ENCODE assay signal across 10 cellular contexts in genomic region chr12:104699489-104700194, GRCh38.
DNase-seq lines count a peak whose midpoint lies in the region; ATAC-seq and TF ChIP-seq lines count a peak whose summit lies in the region.
"Had no signal": no experiment of that assay in that cellular context is flagged by ENCODE, and none has a peak within 500 bp of the region (broad histone marks: within the 10 kb centered on the region; RNA-seq: fewer than 3 reads in every experiment).

No MANE protein-coding gene starts in this region.

- intact Hi-C loops in activated CD4-positive, alpha-beta memory T cell treated with anti-CD3 and anti-CD28 coated beads for 36 hours (cut with micrococcal nuclease), result loop anchor here (1.0 to 10.0 kb wide), 4 partner anchors 28 to 775 kb away; partner anchors contain the start of gene SLC41A2

- no peaks in the 10 kb centered on the region for H3K9me3 ChIP-seq in suprapubic skin

- POLR2A ChIA-PET in activated CD4-positive, alpha-beta memory T cell treated with anti-CD3 and anti-CD28 coated beads for 36 hours (lab: Charles Lee), result interaction anchor here (1.7 to 2.2 kb wide), 2 partner anchors 12 to 19 kb away, joined by 4 to 7 read pairs; no protein-coding TSS in a partner anchor

- peak overlapping the region; percentile 63 for H3K27ac Mint-ChIP-seq in activated CD4-positive, alpha-beta memory T cell treated with anti-CD3 and anti-CD28 coated beads for 36 hours

- H3K27me3 Mint-ChIP-seq in activated CD4-positive, alpha-beta memory T cell treated with anti-CD3 and anti-CD28 coated beads for 36 hours, result no peaks in the 10 kb centered on the region

- H3K27me3 ChIP-seq in suprapubic skin (no peaks in the 10 kb centered on the region), foreskin keratinocyte (no peaks in the 10 kb centered on the region)

- TF ChIP-seq CTCF in suprapubic skin (IDR thresholded peaks at IDR 0.05) (no peak), foreskin keratinocyte (conservative IDR thresholded peaks at IDR 0.05) (no peak)

- no peaks in the 10 kb centered on the region for H3K36me3 ChIP-seq in suprapubic skin

- TF ChIP-seq EP300 in suprapubic skin (IDR thresholded peaks at IDR 0.05), result no peak

- ATAC-seq in HG02678 (IDR thresholded peaks at IDR 0.05; ENCODE audit: unreplicated experiment), result peak; percentile 71
- ATAC-seq in foreskin keratinocyte, result no peak

- WGBS in suprapubic skin, result 88% methylated on average over 5 of the region's 5 CpGs

- peak; percentile 56 for DNase-seq in stimulated activated CD4-positive, alpha-beta T cell treated with anti-CD3 and anti-CD28 coated beads, Interleukin-1b, Interleukin-23, amount 100 ng/mL, for 48 hours
- DNase-seq in stimulated activated CD4-positive, alpha-beta T cell treated with anti-CD3 and anti-CD28 coated beads, Interleukin-4, amount 100 ng/mL, for 1 hour, result no peak
- peak; percentile 71 for DNase-seq in activated CD4-positive, alpha-beta memory T cell treated with anti-CD3 and anti-CD28 coated beads for 36 hours
- no peak for DNase-seq in suprapubic skin (ENCODE audit: low spot score in 2 of 2)
- DNase-seq in foreskin keratinocyte, result no peak
- DNase-seq in SW480 (ENCODE audit: low spot score), result no peak
- DNase-seq in RPMI8226, result no peak
- DNase-seq: DMS153 had no signal

- H3K4me3 Mint-ChIP-seq in activated CD4-positive, alpha-beta memory T cell treated with anti-CD3 and anti-CD28 coated beads for 36 hours, result no peak overlapping the region

- H3K4me3 ChIP-seq in suprapubic skin, result no peak overlapping the region

- H3K9me3 Mint-ChIP-seq in activated CD4-positive, alpha-beta memory T cell treated with anti-CD3 and anti-CD28 coated beads for 36 hours, result no peaks in the 10 kb centered on the region

- H3K4me1 ChIP-seq in suprapubic skin (peaks cover 14% of the 10 kb centered on the region), foreskin keratinocyte (peaks cover 3% of the 10 kb centered on the region)
- H3K4me1 ChIP-seq: parathyroid adenoma had no signal

- TF ChIP-seq POLR2A in suprapubic skin (IDR thresholded peaks at IDR 0.05), result no peak

- H3K4me1 Mint-ChIP-seq in activated CD4-positive, alpha-beta memory T cell treated with anti-CD3 and anti-CD28 coated beads for 36 hours (ENCODE audit: low read depth), result peaks cover 62% of the 10 kb centered on the region

- H3K36me3 Mint-ChIP-seq in activated CD4-positive, alpha-beta memory T cell treated with anti-CD3 and anti-CD28 coated beads for 36 hours, result peaks cover 6% of the 10 kb centered on the region

- CTCF ChIA-PET in activated CD4-positive, alpha-beta memory T cell treated with anti-CD3 and anti-CD28 coated beads for 36 hours (lab: Charles Lee), result interaction anchor here (1.2 to 1.3 kb wide), 3 partner anchors 13 to 353 kb away, joined by 3 read pairs; no protein-coding TSS in a partner anchor

- H3K27ac ChIP-seq in suprapubic skin, result peak overlapping the region; percentile 10
- no peak overlapping the region for H3K27ac ChIP-seq in foreskin keratinocyte
- H3K27ac ChIP-seq: parathyroid adenoma had no signal

Comparison
In these comparisons a context has a peak if more than half of its experiments do, and no peak if none do; other contexts are left out.
1. DNase-seq: peak in stimulated activated CD4-positive, alpha-beta T cell treated with anti-CD3 and anti-CD28 coated beads, Interleukin-1b, Interleukin-23, amount 100 ng/mL, for 48 hours (single experiment) and activated CD4-positive, alpha-beta memory T cell treated with anti-CD3 and anti-CD28 coated beads for 36 hours (single experiment); none in stimulated activated CD4-positive, alpha-beta T cell treated with anti-CD3 and anti-CD28 coated beads, Interleukin-4, amount 100 ng/mL, for 1 hour (single experiment), suprapubic skin (0 of 2), foreskin keratinocyte (0 of 2), SW480 (single experiment) and RPMI8226 (single experiment).